Comparison of ENCODE assay signal across 12 cellular contexts in the genomic region with DNA sequence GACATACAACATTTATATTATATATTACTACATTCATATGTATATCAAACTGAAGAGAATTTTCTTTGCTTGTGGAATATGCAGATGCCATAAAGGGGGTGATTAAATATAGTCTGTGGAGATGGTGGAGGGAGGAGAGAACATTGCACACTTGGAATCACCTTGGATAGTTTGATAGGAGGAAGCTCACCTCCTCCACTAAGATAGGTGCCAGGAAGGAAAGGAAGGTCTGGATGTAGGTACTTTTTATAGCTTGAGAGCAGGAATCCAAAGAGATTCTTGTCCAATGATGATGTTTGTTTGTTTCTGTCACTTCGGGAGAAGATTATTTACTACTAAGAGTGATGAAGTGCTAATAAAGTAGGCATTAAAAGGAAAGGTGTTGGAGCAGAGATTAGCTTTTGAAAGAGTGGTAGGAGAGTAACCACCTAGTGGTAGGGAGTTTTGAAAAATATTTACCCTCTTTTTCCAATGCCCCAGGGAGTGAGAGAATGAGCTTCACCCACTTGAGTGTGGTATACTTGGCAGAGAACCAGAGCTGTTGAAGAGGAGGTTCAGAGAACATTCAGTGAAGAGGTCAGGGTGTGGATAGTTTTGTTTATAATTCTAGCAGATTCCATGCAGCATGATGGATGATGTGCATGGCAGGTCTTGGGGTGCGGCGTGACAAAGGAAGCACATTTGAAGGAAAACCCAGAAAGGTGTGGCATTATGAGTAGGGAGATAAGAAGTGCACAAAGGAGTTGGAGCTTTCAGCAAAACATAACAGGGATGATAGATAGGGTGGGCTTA.
DNase-seq lines count a peak whose midpoint lies in the region; ATAC-seq and TF ChIP-seq lines count a peak whose summit lies in the region.
"Had no signal": no experiment of that assay in that cellular context is flagged by ENCODE, and none has a peak within 500 bp of the region (broad histone marks: within the 10 kb centered on the region; RNA-seq: fewer than 3 reads in every experiment).

No MANE protein-coding gene starts in this region.

- no peaks in the 10 kb centered on the region for H3K4me1 ChIP-seq in neuronal stem cell (ENCODE audit: control insufficient read depth in 2 of 2, insufficient read depth in 1 of 2, low read depth in 1 of 2, low read length in 2 of 2)

- peaks cover 6% of the 10 kb centered on the region for H3K9me3 Mint-ChIP-seq in activated T-helper 1 cell treated with anti-CD3 and anti-CD28 coated beads, Interleukin-12 subunit alpha, Interleukin-12 subunit beta, Interleukin-2, Interleukin-4 antibody, amounts not matched to agents 30 ng/mL and 10 ng/mL and 1 ng/mL, durations not matched to agents 14 hours and 24 hours and 36 hours

- no peaks in the 10 kb centered on the region for H3K4me1 Mint-ChIP-seq in activated T-helper 1 cell treated with anti-CD3 and anti-CD28 coated beads, Interleukin-12 subunit alpha, Interleukin-12 subunit beta, Interleukin-2, Interleukin-4 antibody, amounts not matched to agents 30 ng/mL and 10 ng/mL and 1 ng/mL, durations not matched to agents 14 hours and 24 hours and 36 hours (ENCODE audit: low read depth)
- H3K4me1 Mint-ChIP-seq: CD14-positive monocyte, natural killer cell had no signal

- H3K4me2 ChIP-seq in neuronal stem cell (ENCODE audit: insufficient read depth, low read length, poor library complexity, severe bottlenecking) = no peak overlapping the region

- WGBS in neuronal stem cell (ENCODE audit: extremely low coverage in 2 of 2, insufficient read length in 2 of 2, insufficient replicate concordance in 1 of 2), 2 donors = no CpG with 5 or more reads among the region's 3 CpGs

- H2AFZ ChIP-seq in neuronal stem cell (ENCODE audit: low read length) = no peak overlapping the region

- H3K23ac ChIP-seq in neuronal stem cell (ENCODE audit: low read depth, low read length, poor library complexity) = no peak overlapping the region

- H4K91ac ChIP-seq in neuronal stem cell (ENCODE audit: low read depth, low read length, poor library complexity) = no peak overlapping the region

- H3K14ac ChIP-seq in neuronal stem cell (ENCODE audit: low read length) = no peak overlapping the region

- H2BK15ac ChIP-seq in neuronal stem cell (ENCODE audit: low read length) = no peak overlapping the region

- H3K36me3 Mint-ChIP-seq in activated T-helper 1 cell treated with anti-CD3 and anti-CD28 coated beads, Interleukin-12 subunit alpha, Interleukin-12 subunit beta, Interleukin-2, Interleukin-4 antibody, amounts not matched to agents 30 ng/mL and 10 ng/mL and 1 ng/mL, durations not matched to agents 14 hours and 24 hours and 36 hours (ENCODE audit: low read depth) = peaks cover 9% of the 10 kb centered on the region
- H3K36me3 Mint-ChIP-seq: CD14-positive monocyte had no signal

- no peak overlapping the region for H2BK120ac ChIP-seq in neuronal stem cell (ENCODE audit: low read depth, low read length)

- H3K4ac ChIP-seq in neuronal stem cell (ENCODE audit: low read length) = no peak overlapping the region

- intact Hi-C loops in sciatic nerve (cut with DNase I) = no loop called here
- intact Hi-C loops in activated T-helper 1 cell treated with anti-CD3 and anti-CD28 coated beads, Interleukin-12 subunit alpha, Interleukin-12 subunit beta, Interleukin-2, Interleukin-4 antibody, amounts not matched to agents 30 ng/mL and 10 ng/mL and 1 ng/mL, durations not matched to agents 14 hours and 24 hours and 36 hours (cut with micrococcal nuclease) = no loop called here

- no peak for TF ChIP-seq CTCF in fibroblast of pulmonary artery (IDR thresholded peaks at IDR 0.05; ENCODE audit: low read length, missing control alignments)

- no peaks in the 10 kb centered on the region for H3K36me3 ChIP-seq in neuronal stem cell (replicated peaks in 1 of 2; ENCODE audit: control insufficient read depth in 2 of 2, insufficient read depth in 2 of 2, low read length in 2 of 2)

- no peaks in the 10 kb centered on the region for H3K79me1 ChIP-seq in neuronal stem cell (ENCODE audit: low read depth, low read length)

- no peak overlapping the region for H2BK5ac ChIP-seq in neuronal stem cell (ENCODE audit: low read length)

- H2BK12ac ChIP-seq in neuronal stem cell (ENCODE audit: low read length) = no peak overlapping the region

- peak; percentile 56 for DNase-seq in NCI-H1092 (lab: John Stamatoyannopoulos, UW)
- DNase-seq in NCI-H345 treated with DMSO at 0.1 percent for 48 hours (lab: John Stamatoyannopoulos, UW; ENCODE audit: unreplicated experiment) = peak; percentile 91
- DNase-seq in fibroblast of pulmonary artery (ENCODE audit: low read depth) = peak; percentile 8
- no peak for DNase-seq in sciatic nerve (ENCODE audit: low spot score)
- DNase-seq in activated T-helper 1 cell treated with anti-CD3 and anti-CD28 coated beads, Interleukin-12 subunit alpha, Interleukin-12 subunit beta, Interleukin-2, Interleukin-4 antibody, amounts not matched to agents 30 ng/mL and 10 ng/mL and 1 ng/mL, durations not matched to agents 14 hours and 24 hours and 36 hours (ENCODE audit: low spot score) = no peak
- DNase-seq in stimulated activated CD4-positive, alpha-beta T cell treated with anti-CD3 and anti-CD28 coated beads, Interleukin-4, amount 100 ng/mL, for 4 hours = no peak
- DNase-seq in neuronal stem cell (ENCODE audit: low spot score) = no peak
- DNase-seq: natural killer cell, NCI-H446 had no signal

- no peaks in the 10 kb centered on the region for H3K9me3 ChIP-seq in neuronal stem cell (replicated peaks in 1 of 2; ENCODE audit: control insufficient read depth in 2 of 2, insufficient read depth in 1 of 2, low read depth in 1 of 2, low read length in 2 of 2)

- H3K18ac ChIP-seq in neuronal stem cell (ENCODE audit: low read length) = no peak overlapping the region

- no peak overlapping the region for H3K9ac ChIP-seq in neuronal stem cell (ENCODE audit: low read depth, low read length, poor library complexity)

- no peak overlapping the region for H3K4me3 ChIP-seq in fibroblast of pulmonary artery (replicated peaks; ENCODE audit: low read depth, low read length)
- no peak overlapping the region for H3K4me3 ChIP-seq in neuronal stem cell (ENCODE audit: low read length in 2 of 2)

- ATAC-seq in sciatic nerve = peak; percentile 89
- no peak for ATAC-seq in HG02798 (IDR thresholded peaks at IDR 0.05; ENCODE audit: poor library complexity, unreplicated experiment)
- ATAC-seq: natural killer cell had no signal

- no peak overlapping the region for H2AK5ac ChIP-seq in neuronal stem cell (ENCODE audit: low read depth, low read length)

- no peaks in the 10 kb centered on the region for H3K27me3 ChIP-seq in neuronal stem cell (ENCODE audit: control insufficient read depth in 3 of 3, insufficient read depth in 3 of 3, low read depth in 1 of 3, low read length in 3 of 3)

- no peak overlapping the region for H3K27ac Mint-ChIP-seq in activated T-helper 1 cell treated with anti-CD3 and anti-CD28 coated beads, Interleukin-12 subunit alpha, Interleukin-12 subunit beta, Interleukin-2, Interleukin-4 antibody, amounts not matched to agents 30 ng/mL and 10 ng/mL and 1 ng/mL, durations not matched to agents 14 hours and 24 hours and 36 hours
- H3K27ac Mint-ChIP-seq: CD14-positive monocyte, natural killer cell had no signal

- no peak overlapping the region for H3K4me3 Mint-ChIP-seq in activated T-helper 1 cell treated with anti-CD3 and anti-CD28 coated beads, Interleukin-12 subunit alpha, Interleukin-12 subunit beta, Interleukin-2, Interleukin-4 antibody, amounts not matched to agents 30 ng/mL and 10 ng/mL and 1 ng/mL, durations not matched to agents 14 hours and 24 hours and 36 hours
- H3K4me3 Mint-ChIP-seq: CD14-positive monocyte, natural killer cell had no signal

- H3K27ac ChIP-seq in neuronal stem cell (replicated peaks; ENCODE audit: low read length) = no peak overlapping the region
- H3K27ac ChIP-seq: epithelial cell of prostate had no signal

- H4K8ac ChIP-seq in neuronal stem cell (ENCODE audit: low read depth, low read length) = no peak overlapping the region

- H3K27me3 Mint-ChIP-seq in activated T-helper 1 cell treated with anti-CD3 and anti-CD28 coated beads, Interleukin-12 subunit alpha, Interleukin-12 subunit beta, Interleukin-2, Interleukin-4 antibody, amounts not matched to agents 30 ng/mL and 10 ng/mL and 1 ng/mL, durations not matched to agents 14 hours and 24 hours and 36 hours (ENCODE audit: insufficient read depth) = no peaks in the 10 kb centered on the region

Comparison
In these comparisons a context has a peak if more than half of its experiments do, and no peak if none do; other contexts are left out.
1. DNase-seq: peak in NCI-H1092 (single experiment), NCI-H345 treated with DMSO at 0.1 percent for 48 hours (single experiment) and fibroblast of pulmonary artery (single experiment); none in sciatic nerve (single experiment), activated T-helper 1 cell treated with anti-CD3 and anti-CD28 coated beads, Interleukin-12 subunit alpha, Interleukin-12 subunit beta, Interleukin-2, Interleukin-4 antibody, amounts not matched to agents 30 ng/mL and 10 ng/mL and 1 ng/mL, durations not matched to agents 14 hours and 24 hours and 36 hours (single experiment), stimulated activated CD4-positive, alpha-beta T cell treated with anti-CD3 and anti-CD28 coated beads, Interleukin-4, amount 100 ng/mL, for 4 hours (0 of 2) and neuronal stem cell (single experiment).